ENCODE assay signal across 6 cellular contexts in genomic region chr16:65287307-65287706, GRCh38.
"Had no signal": no experiment of that assay in that cellular context is flagged by ENCODE, and none has a peak within 500 bp of the region (broad histone marks: within the 10 kb centered on the region; RNA-seq: fewer than 3 reads in every experiment).

No MANE protein-coding gene starts in this region.

- H3K27ac ChIP-seq: GM23248, HL-60 had no signal

- H2AFZ ChIP-seq: GM23248 had no signal

- H3K9me3 ChIP-seq: HAP-1 had no signal

- H3K36me3 ChIP-seq: HAP-1 had no signal

- H3K9ac ChIP-seq: GM23248 had no signal

- H3K4me1 ChIP-seq: HAP-1 had no signal

- H3K4me3 ChIP-seq: GM23248, HAP-1 had no signal

- DNase-seq: GM23248, GOT3, H7, HFFc6 had no signal
